31 cellular contexts compared by ENCODE assay signal in the genomic region with DNA sequence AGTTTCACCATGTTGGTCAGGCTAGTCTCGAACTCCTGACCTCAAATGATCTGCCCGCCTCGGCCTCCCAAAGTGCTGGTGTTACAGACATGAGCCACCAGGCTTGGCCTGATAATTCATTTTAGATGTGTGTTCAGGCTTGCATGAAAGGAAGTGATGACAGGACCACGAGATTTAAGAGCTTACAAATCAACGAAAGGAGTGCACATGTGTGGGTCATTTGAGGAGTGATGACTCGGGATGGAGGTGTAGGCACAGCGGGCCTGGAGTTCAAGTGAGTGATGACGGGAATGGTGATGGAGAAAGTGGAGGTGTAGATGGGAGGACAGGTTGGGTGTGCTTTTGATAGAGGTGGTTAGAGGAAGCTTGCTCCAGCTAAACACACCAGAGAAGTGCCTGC.
"Had no signal": no experiment of that assay in that cellular context is flagged by ENCODE, and none has a peak within 500 bp of the region (broad histone marks: within the 10 kb centered on the region; RNA-seq: fewer than 3 reads in every experiment).

No MANE protein-coding gene starts in this region.

- ATAC-seq: activated CD8-positive, alpha-beta T cell treated with anti-CD3 and anti-CD28 coated beads for 36 hours; activated naive CD4-positive, alpha-beta T cell treated with anti-CD3 and anti-CD28 coated beads, Interleukin-2, amount 50 U/mL, for 72 hours; activated T-cell treated with anti-CD3 and anti-CD28 coated beads, Interleukin-2, amount 50 U/mL, for 4 hours; activated T-cell treated with anti-CD3 and anti-CD28 coated beads, Interleukin-2, amount 50 U/mL, for 72 hours; activated T-helper 17 cell treated with anti-CD3 and anti-CD28 coated beads, Interleukin-2, amount 50 U/mL, for 72 hours; body of pancreas had no signal

- DNase-seq: activated B cell treated with CpG ODN at 0.5 μM for 24 hours; activated CD4-positive, alpha-beta memory T cell treated with anti-CD3 and anti-CD28 coated beads for 36 hours; activated CD4-positive, alpha-beta T cell treated with anti-CD3 and anti-CD28 coated beads for 4 hours; activated CD4-positive, alpha-beta T cell treated with anti-CD3 and anti-CD28 coated beads, Interleukin-2, amount 10 ng/mL, durations not matched to agents 24 days and 14 days; activated CD4-positive, alpha-beta T cell treated with anti-CD3 and anti-CD28 coated beads, Interleukin-2, amount 50 U/mL, for 1 hour; activated CD4-positive, alpha-beta T cell treated with anti-CD3 and anti-CD28 coated beads, Interleukin-2, amount 50 U/mL, for 4 hours; activated CD4-positive, CD25-positive, alpha-beta regulatory T cell treated with anti-CD3 and anti-CD28 coated beads, Interleukin-2, amount 50 U/mL, for 72 hours; activated CD8-positive, alpha-beta memory T cell treated with anti-CD3 and anti-CD28 coated beads, Interleukin-2, amount 50 U/mL, for 4 hours; activated CD8-positive, alpha-beta T cell treated with anti-CD3 and anti-CD28 coated beads for 36 hours; activated effector memory CD4-positive, alpha-beta T cell treated with anti-CD3 and anti-CD28 coated beads, Interleukin-2, amount 50 U/mL, for 16 hours; activated gamma-delta T cell treated with Interleukin-2 at 50 U/mL for 16 hours; activated naive CD4-positive, alpha-beta T cell; activated naive CD4-positive, alpha-beta T cell treated with anti-CD3 and anti-CD28 coated beads for 36 hours; activated naive CD4-positive, alpha-beta T cell treated with anti-CD3 and anti-CD28 coated beads, Interleukin-2, amount 50 U/mL, for 16 hours; activated naive CD8-positive, alpha-beta T cell treated with anti-CD3 and anti-CD28 coated beads for 36 hours; activated T-cell treated with anti-CD3 and anti-CD28 coated beads for 4 hours; activated T-cell treated with anti-CD3 and anti-CD28 coated beads, Interleukin-2, amount 50 U/mL, for 1 hour; activated T-cell treated with anti-CD3 and anti-CD28 coated beads, Interleukin-2, amount 50 U/mL, for 4 hours; activated T-cell treated with anti-CD3 and anti-CD28 coated beads, Interleukin-2, amount 50 U/mL, for 72 hours; adrenal gland; amniotic stem cell; aorta; body of pancreas; brain microvascular endothelial cell; central memory CD4-positive, alpha-beta T cell; T-helper 2 cell; T-helper 9 cell had no signal

- FAIRE-seq: astrocyte, TTC549 had no signal
